8 cellular contexts compared by ENCODE assay signal in the genomic region with DNA sequence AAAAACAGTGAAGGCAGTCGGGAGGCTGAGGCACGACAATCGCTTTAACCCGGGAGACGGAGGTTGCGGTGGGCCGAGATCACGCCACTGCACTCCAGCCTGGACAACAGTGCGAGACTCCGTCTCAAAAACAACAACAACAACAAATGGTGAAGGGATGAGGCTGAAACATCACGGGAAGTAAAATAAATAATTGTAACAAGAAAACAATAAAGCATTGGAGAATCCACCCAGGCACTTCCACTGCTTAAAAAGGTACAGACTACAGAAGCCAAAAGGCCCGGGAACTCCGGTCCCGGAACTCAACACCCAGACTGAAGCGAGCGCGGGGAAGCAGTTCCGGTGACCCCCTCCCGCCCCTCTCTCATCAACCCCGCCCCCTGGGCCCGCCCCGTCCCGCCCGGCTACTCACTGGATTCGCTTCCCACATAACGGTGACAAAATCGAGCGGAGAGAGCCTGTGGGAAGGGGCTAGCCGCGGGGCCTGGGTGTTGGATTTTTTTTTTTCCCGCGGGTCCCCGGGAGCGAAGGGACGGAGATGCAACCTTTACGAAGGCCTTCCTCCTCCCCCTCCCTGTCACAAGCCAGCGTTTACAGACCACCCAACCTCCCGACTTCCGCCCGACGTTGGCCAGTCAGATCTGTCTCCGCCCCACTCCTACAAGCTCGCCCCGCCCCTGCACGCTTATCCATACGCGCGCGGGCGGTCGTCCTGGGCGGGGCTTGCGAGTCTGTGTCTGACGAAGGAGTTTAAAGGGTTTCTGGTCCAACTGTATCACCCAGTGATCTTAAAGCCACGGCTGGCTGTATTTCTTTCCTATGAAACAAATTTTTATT. TPM values are rescaled to one million over a fixed set of nuclear protein-coding genes. Genes with fewer than 3 reads are reported as not detected.
DNase-seq lines count a peak whose midpoint lies in the region; ATAC-seq lines count a peak whose summit lies in the region.

A gene with protein sequence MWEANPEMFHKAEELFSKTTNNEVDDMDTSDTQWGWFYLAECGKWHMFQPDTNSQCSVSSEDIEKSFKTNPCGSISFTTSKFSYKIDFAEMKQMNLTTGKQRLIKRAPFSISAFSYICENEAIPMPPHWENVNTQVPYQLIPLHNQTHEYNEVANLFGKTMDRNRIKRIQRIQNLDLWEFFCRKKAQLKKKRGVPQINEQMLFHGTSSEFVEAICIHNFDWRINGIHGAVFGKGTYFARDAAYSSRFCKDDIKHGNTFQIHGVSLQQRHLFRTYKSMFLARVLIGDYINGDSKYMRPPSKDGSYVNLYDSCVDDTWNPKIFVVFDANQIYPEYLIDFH (minus strand): TSS at position 600 of the 837 bp plus-strand sequence. CDS start 170 bp downstream, at position 430.

- H3K27me3 ChIP-seq in CD4-positive, alpha-beta memory T cell (ENCODE audit: insufficient read depth, low read length): no peaks in the 10 kb centered on the region
- H3K27me3 ChIP-seq in ectodermal cell (ENCODE audit: control insufficient read depth, insufficient read depth, low read length, poor library complexity, severe bottlenecking): no peaks in the 10 kb centered on the region

- no peaks in the 10 kb centered on the region for H3K36me3 ChIP-seq in CD4-positive, alpha-beta memory T cell (ENCODE audit: insufficient read depth, low read length)
- no peaks in the 10 kb centered on the region for H3K36me3 ChIP-seq in ectodermal cell (ENCODE audit: control insufficient read depth, insufficient read depth, low read length)

- peaks cover 34 to 57% (median 40%) of the 10 kb centered on the region in 4 donors for H3K4me1 Mint-ChIP-seq in CD4-positive, alpha-beta memory T cell

- peak within 1 kb of the TSS; percentile 95 to 99 (median 98) for H3K4me3 Mint-ChIP-seq in CD4-positive, alpha-beta memory T cell

- peaks cover 0 to 2% (median 0%) of the 10 kb centered on the region in 8 donors for H3K9me3 Mint-ChIP-seq in CD4-positive, alpha-beta memory T cell

- peak; percentile 97 to 98 (median 97) for DNase-seq in CD4-positive, alpha-beta memory T cell
- DNase-seq in HPDE6-E6E7 (ENCODE audit: extremely low spot score) (peak; percentile 76), NK-92 (lab: John Stamatoyannopoulos, UW; ENCODE audit: unreplicated experiment) (peak; percentile 85), lung microvascular endothelial cell (ENCODE audit: low read depth in 2 of 2) (peak; percentile 97 to 99)
- peak; percentile 92 to 97 for DNase-seq in activated CD8-positive, alpha-beta memory T cell treated with anti-CD3 and anti-CD28 coated beads for 1 hour (ENCODE audit: extremely low read depth in 1 of 2, low read depth in 1 of 2)
- DNase-seq in stimulated activated CD4-positive, alpha-beta T cell treated with anti-CD3 and anti-CD28 coated beads, TNF-alpha, amount 100 ng/mL, for 48 hours (ENCODE audit: low read depth in 3 of 3): peak; percentile 94 to 99 (median 95)

- POLR2A ChIA-PET in CD4-positive, alpha-beta memory T cell (lab: Charles Lee; ENCODE audit: partially characterized antibody): interaction anchor here (0.7 to 1.5 kb wide), 18 partner anchors 8 to 665 kb away, joined by 3 to 10 read pairs (median 5); a partner anchor contains a TSS

- peaks cover 5 to 14% of the 10 kb centered on the region in 2 donors for H3K36me3 Mint-ChIP-seq in CD4-positive, alpha-beta memory T cell

- ATAC-seq in GM19463 (IDR thresholded peaks at IDR 0.05; ENCODE audit: unreplicated experiment): peak; percentile 96

- intact Hi-C loops in CD4-positive, alpha-beta memory T cell (cut with micrococcal nuclease): loop anchor here (1.0 to 5.0 kb wide), 5 partner anchors 120 to 774 kb away; a partner anchor contains a TSS

- peaks cover 50% of the 10 kb centered on the region for H3K4me1 ChIP-seq in CD4-positive, alpha-beta memory T cell (ENCODE audit: insufficient read depth, low read length)
- H3K4me1 ChIP-seq in ectodermal cell (ENCODE audit: control insufficient read depth, insufficient read depth, low read length): peaks cover 7% of the 10 kb centered on the region

- no peaks in the 10 kb centered on the region for H3K9me3 ChIP-seq in CD4-positive, alpha-beta memory T cell (ENCODE audit: control insufficient read depth in 1 of 2, low read length in 2 of 2)
- no peaks in the 10 kb centered on the region for H3K9me3 ChIP-seq in ectodermal cell (ENCODE audit: control insufficient read depth, low read length)

- peak within 1 kb of the TSS; percentile 95 for H3K27ac ChIP-seq in CD4-positive, alpha-beta memory T cell (ENCODE audit: low read depth, low read length)
- H3K27ac ChIP-seq in ectodermal cell (ENCODE audit: insufficient read depth, low read depth, low read length, poor library complexity, severe bottlenecking): peak within 1 kb of the TSS; percentile 51

- peak within 1 kb of the TSS; percentile 95 to 100 (median 99) for H3K27ac Mint-ChIP-seq in CD4-positive, alpha-beta memory T cell

- peak within 1 kb of the TSS; percentile 53 to 87 for H3K4me3 ChIP-seq in CD4-positive, alpha-beta memory T cell (ENCODE audit: low read length in 2 of 2)
- H3K4me3 ChIP-seq in ectodermal cell (ENCODE audit: insufficient read depth, low read depth, low read length): peak within 1 kb of the TSS; percentile 69

- WGBS in ectodermal cell, 2 experiments: 1% methylated on average over 54 to 55 of the region's 55 CpGs

- no peaks in the 10 kb centered on the region for H3K27me3 Mint-ChIP-seq in CD4-positive, alpha-beta memory T cell

- CTCF ChIA-PET in CD4-positive, alpha-beta memory T cell (lab: Charles Lee; ENCODE audit: partially characterized antibody): interaction anchor here (1.0 to 2.5 kb wide), 4 partner anchors 10 to 404 kb away, joined by 3 to 11 read pairs (median 4); no protein-coding TSS in a partner anchor

RNA-seq across cellular contexts. Expression of the gene that starts here (rescaled TPM):
- total RNA-seq in CD4-positive, alpha-beta memory T cell: 10 to 100 TPM; 36.4 to 39.9 TPM
- 1 to 10 TPM; 7.6 to 8.0 TPM for polyA plus RNA-seq in CD4-positive, alpha-beta memory T cell
- 21.3 TPM for polyA plus RNA-seq in ectodermal cell (2013, experiment 1 of 4)
- 27.6 TPM for polyA plus RNA-seq in ectodermal cell (2013, experiment 2 of 4)
- polyA plus RNA-seq in ectodermal cell (2013, experiment 3 of 4): 16.7 TPM
- 15.0 TPM for polyA plus RNA-seq in ectodermal cell (2013, experiment 4 of 4)
- total RNA-seq in lung microvascular endothelial cell: 3.5 and 6.5 TPM in 2 replicates

Comparison
In these comparisons a context has a peak if more than half of its experiments do, and no peak if none do; other contexts are left out.
1. Peak in every context shown above with its lines: DNase-seq, ATAC-seq, H3K4me3 ChIP-seq and H3K27ac ChIP-seq.